In the genomic region with DNA sequence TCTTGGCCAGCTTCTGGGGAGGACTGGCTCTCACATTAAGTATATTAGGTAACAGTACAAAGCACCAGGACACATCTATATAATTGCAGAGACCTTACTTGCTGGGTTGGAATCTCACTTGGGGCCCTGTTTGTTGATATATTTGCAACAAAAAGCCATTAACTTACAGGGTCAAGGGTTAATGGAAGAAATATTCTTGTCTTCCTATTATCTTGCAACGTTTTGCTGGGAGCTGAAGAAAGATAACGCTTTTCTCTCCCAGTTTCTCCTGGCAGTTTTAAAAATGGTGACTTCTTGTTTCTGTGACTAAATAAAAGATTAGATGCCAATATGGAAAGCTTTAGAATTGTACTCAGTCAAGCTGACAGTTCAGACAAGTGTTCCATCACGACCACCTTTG, we compare ENCODE assay signal across 23 cellular contexts.
"Had no signal": no experiment of that assay in that cellular context is flagged by ENCODE, and none has a peak within 500 bp of the region (broad histone marks: within the 10 kb centered on the region; RNA-seq: fewer than 3 reads in every experiment).

No MANE protein-coding gene starts in this region.

- H3K27me3 ChIP-seq: colonic mucosa, esophagus squamous epithelium, gastrocnemius medialis, heart left ventricle, left lung had no signal

- ATAC-seq: effector memory CD8-positive, alpha-beta T cell; esophagus mucosa; gastrocnemius medialis; heart left ventricle; left cardiac atrium; left lung; left ventricle myocardium superior; lower lobe of right lung; mucosa of descending colon; naive thymus-derived CD4-positive, alpha-beta T cell had no signal

- H3K4me3 Mint-ChIP-seq: dendritic cell treated with granulocyte-macrophage colony-stimulating factor and Interleukin-4, amounts not matched to agents 40 ng/mL and 50 ng/mL, for 4 days; effector memory CD8-positive, alpha-beta T cell; endodermal cell; mesothelial cell of epicardium; naive thymus-derived CD4-positive, alpha-beta T cell had no signal

- H3K36me3 ChIP-seq: colonic mucosa, esophagus squamous epithelium, gastrocnemius medialis, heart left ventricle, left lung, lower lobe of right lung had no signal

- H3K4me1 Mint-ChIP-seq: endodermal cell; naive thymus-derived CD4-positive, alpha-beta T cell had no signal

- DNase-seq: colonic mucosa; cortex of kidney; effector CD8-positive, alpha-beta T cell; effector memory CD8-positive, alpha-beta T cell; endodermal cell; erythroblast; esophagus squamous epithelium; foreskin fibroblast; foreskin melanocyte; gastrocnemius medialis; heart left ventricle; hippocampal formation; left cardiac atrium; left lung; left ventricle myocardium superior; lower lobe of right lung; mesenchymal stem cell; mucosa of descending colon; naive thymus-derived CD4-positive, alpha-beta T cell had no signal

- H3K27ac Mint-ChIP-seq: dendritic cell treated with granulocyte-macrophage colony-stimulating factor and Interleukin-4, amounts not matched to agents 40 ng/mL and 50 ng/mL, for 4 days; effector memory CD8-positive, alpha-beta T cell; endodermal cell; mesothelial cell of epicardium; naive thymus-derived CD4-positive, alpha-beta T cell had no signal

- H3K9me3 ChIP-seq: colonic mucosa, esophagus squamous epithelium, gastrocnemius medialis, heart left ventricle, left lung, lower lobe of right lung, mucosa of descending colon had no signal

- H3K27ac ChIP-seq: colonic mucosa, epithelial cell of prostate, esophagus squamous epithelium, gastrocnemius medialis, heart left ventricle, left lung, lower lobe of right lung had no signal

- H3K4me3 ChIP-seq: colonic mucosa, esophagus squamous epithelium, gastrocnemius medialis, heart left ventricle, left lung, lower lobe of right lung, mucosa of descending colon had no signal

- H3K27me3 Mint-ChIP-seq: dendritic cell treated with granulocyte-macrophage colony-stimulating factor and Interleukin-4, amounts not matched to agents 40 ng/mL and 50 ng/mL, for 4 days; effector memory CD8-positive, alpha-beta T cell; naive thymus-derived CD4-positive, alpha-beta T cell had no signal

- H3K9me3 Mint-ChIP-seq: endodermal cell had no signal

- H3K36me3 Mint-ChIP-seq: mesothelial cell of epicardium had no signal

- H3K4me1 ChIP-seq: colonic mucosa, esophagus squamous epithelium, gastrocnemius medialis, heart left ventricle, left lung, lower lobe of right lung had no signal
